In genomic region chr1:240308061-240308460, GRCh38 we compare ENCODE assay signal across 1 cellular context.
TF ChIP-seq lines count a peak whose summit lies in the region.

No MANE protein-coding gene starts in this region.

TF ChIP-seq in IMR-90, 13 proteins besides CTCF, POLR2A, EP300 and RAD21 (continued from another document):
- no peak for TF ChIP-seq RCOR1 (IDR thresholded peaks at IDR 0.05; ENCODE audit: insufficient replicate concordance, low read length)
- TF ChIP-seq BHLHE40 (IDR thresholded peaks at IDR 0.05; ENCODE audit: low read depth, low read length): no peak
